ENCODE assay signal across 1 cellular context in genomic region chr2:30147715-30148611, GRCh38.
TF ChIP-seq lines count a peak whose summit lies in the region.

No MANE protein-coding gene starts in this region.

TF ChIP-seq in K562, 482 proteins besides CTCF, POLR2A, EP300 and RAD21 (continued from another document and continues in another):
- no peak for TF ChIP-seq TEAD1 (CRISPR knock-in tag; IDR thresholded peaks at IDR 0.05)
- no peak for TF ChIP-seq ZNF449 (CRISPR knock-in tag; IDR thresholded peaks at IDR 0.05)
- no peak for TF ChIP-seq STAT5B (CRISPR knock-in tag; IDR thresholded peaks at IDR 0.05)
- TF ChIP-seq TCF7 (IDR thresholded peaks at IDR 0.05; ENCODE audit: borderline replicate concordance): no peak
- TF ChIP-seq ETV1 (tag; conservative IDR thresholded peaks at IDR 0.05; ENCODE audit: low read depth): no peak
- no peak for TF ChIP-seq U2AF2 (optimal IDR thresholded peaks at IDR 0.05; ENCODE audit: low read depth, low read length)
- TF ChIP-seq REST (CRISPR knock-in tag; IDR thresholded peaks at IDR 0.05; ENCODE audit: low read depth): no peak
- no peak for TF ChIP-seq ZNF609 (CRISPR knock-in tag; IDR thresholded peaks at IDR 0.05; ENCODE audit: borderline replicate concordance)
- TF ChIP-seq ZNF347 (CRISPR knock-in tag; IDR thresholded peaks at IDR 0.05; ENCODE audit: low read depth): no peak
- no peak for TF ChIP-seq GTF3C2 (IDR thresholded peaks at IDR 0.05; ENCODE audit: borderline replicate concordance, extremely low read depth, insufficient read length)
- no peak for TF ChIP-seq ZNF717 (CRISPR knock-in tag; IDR thresholded peaks at IDR 0.05)
- no peak for TF ChIP-seq KAT2B (IDR thresholded peaks at IDR 0.05; ENCODE audit: low read depth, low read length)
- TF ChIP-seq ATF2 (CRISPR knock-in tag; IDR thresholded peaks at IDR 0.05): no peak
- TF ChIP-seq NKRF (IDR thresholded peaks at IDR 0.05; ENCODE audit: borderline replicate concordance): no peak
- TF ChIP-seq CBX1 (IDR thresholded peaks at IDR 0.05; ENCODE audit: low read depth): peak; percentile 64; the same call in 1 of the 2 replicates
- TF ChIP-seq ZKSCAN3 (CRISPR knock-in tag; IDR thresholded peaks at IDR 0.05): no peak
- TF ChIP-seq CUX1 (CRISPR knock-in tag; IDR thresholded peaks at IDR 0.05): no peak
- no peak for TF ChIP-seq KLF13 (tag; IDR thresholded peaks at IDR 0.05; ENCODE audit: borderline replicate concordance, low read depth)
- TF ChIP-seq BMI1 (IDR thresholded peaks at IDR 0.05; ENCODE audit: low read length): no peak
- TF ChIP-seq HDAC6 (IDR thresholded peaks at IDR 0.05; ENCODE audit: low read depth, low read length): no peak
- TF ChIP-seq RNF2 (IDR thresholded peaks at IDR 0.05): no peak
- no peak for TF ChIP-seq CBX5 (IDR thresholded peaks at IDR 0.05; ENCODE audit: borderline replicate concordance, low read depth)
- TF ChIP-seq ZNF253 (CRISPR knock-in tag; conservative IDR thresholded peaks at IDR 0.05): no peak
- no peak for TF ChIP-seq CAMTA2 (CRISPR knock-in tag; conservative IDR thresholded peaks at IDR 0.05)
- TF ChIP-seq ZBTB1 (CRISPR knock-in tag; IDR thresholded peaks at IDR 0.05; ENCODE audit: borderline replicate concordance, low read depth): no peak
- TF ChIP-seq TAF7 (tag; IDR thresholded peaks at IDR 0.05): no peak
- TF ChIP-seq CLOCK (CRISPR knock-in tag; IDR thresholded peaks at IDR 0.05; ENCODE audit: borderline replicate concordance): no peak
- no peak for TF ChIP-seq MCM2 (IDR thresholded peaks at IDR 0.05; ENCODE audit: low read depth)
- TF ChIP-seq ZNF263 (CRISPR knock-in tag; IDR thresholded peaks at IDR 0.05; ENCODE audit: borderline replicate concordance): no peak
- TF ChIP-seq ILK (tag; IDR thresholded peaks at IDR 0.05; ENCODE audit: borderline replicate concordance, low read depth): no peak
- peak; percentile 33 for TF ChIP-seq TAF1 (IDR thresholded peaks at IDR 0.05; ENCODE audit: control insufficient read depth, extremely low read depth, insufficient read depth, low read length, severe bottlenecking)
- TF ChIP-seq ZNF785 (CRISPR knock-in tag; IDR thresholded peaks at IDR 0.05): no peak
